ENCODE assay signal across 12 cellular contexts in genomic region chr5:164672931-164673694, GRCh38.
DNase-seq lines count a peak whose midpoint lies in the region; ATAC-seq and TF ChIP-seq lines count a peak whose summit lies in the region.
"Had no signal": no experiment of that assay in that cellular context is flagged by ENCODE, and none has a peak within 500 bp of the region (broad histone marks: within the 10 kb centered on the region; RNA-seq: fewer than 3 reads in every experiment).

No MANE protein-coding gene starts in this region.

- no peak overlapping the region for H4K8ac ChIP-seq in mesendoderm (ENCODE audit: low read depth, low read length)

- ATAC-seq in DND-41 (ENCODE audit: insufficient read depth, low read depth) (no peak), HG02642 (IDR thresholded peaks at IDR 0.05; ENCODE audit: poor library complexity, unreplicated experiment) (no peak), GM19035 (IDR thresholded peaks at IDR 0.05; ENCODE audit: unreplicated experiment) (no peak), GM19328 (IDR thresholded peaks at IDR 0.05; ENCODE audit: unreplicated experiment) (no peak)

- no peak overlapping the region for H3K23ac ChIP-seq in mesendoderm (ENCODE audit: low read length)

- no peak overlapping the region for H3K18ac ChIP-seq in mesendoderm (ENCODE audit: low read length)

- no peaks in the 10 kb centered on the region for H3K9me2 ChIP-seq in PC-9 (ENCODE audit: insufficient read depth)

- no CpG with 5 or more reads among the region's 3 CpGs for WGBS in mesendoderm (ENCODE audit: extremely low coverage, insufficient coverage, low lambda C conversion rate)

- H3K79me2 ChIP-seq in DND-41 (ENCODE audit: insufficient read depth, low read length) (no peaks in the 10 kb centered on the region), PC-9 (ENCODE audit: low read depth) (no peaks in the 10 kb centered on the region), mesendoderm (ENCODE audit: control insufficient read depth, insufficient read depth, low read length) (no peaks in the 10 kb centered on the region)

- H3K36me3 ChIP-seq in DND-41 (ENCODE audit: insufficient read depth, low read length) (no peaks in the 10 kb centered on the region), PC-9 (ENCODE audit: low read depth) (no peaks in the 10 kb centered on the region), mesendoderm (ENCODE audit: control insufficient read depth, insufficient read depth, low read length) (no peaks in the 10 kb centered on the region)

- no peak overlapping the region for H2BK5ac ChIP-seq in mesendoderm (ENCODE audit: low read length)

- H4K20me1 ChIP-seq in DND-41 (ENCODE audit: insufficient read depth, low read length) (no peaks in the 10 kb centered on the region), PC-9 (ENCODE audit: insufficient read depth) (no peaks in the 10 kb centered on the region)

- POLR2A ChIA-PET in PC-9 (lab: Charles Lee; ENCODE audit: unreplicated experiment): no interaction called here

- no peak overlapping the region for H2AFZ ChIP-seq in DND-41 (ENCODE audit: low read depth, low read length)
- no peak overlapping the region for H2AFZ ChIP-seq in PC-9

- no peak overlapping the region for H2AK5ac ChIP-seq in mesendoderm (ENCODE audit: low read length)

- no peak overlapping the region for H2BK15ac ChIP-seq in mesendoderm (replicated peaks; ENCODE audit: low read depth)

- no peak for DNase-seq in DND-41
- peak; percentile 26 for DNase-seq in HCEC 1CT
- DNase-seq in PC-9: no peak
- DNase-seq in iris pigment epithelial cell (ENCODE audit: low read depth): peak; percentile 20
- DNase-seq in mesendoderm: no peak
- DNase-seq: activated T-cell treated with anti-CD3 and anti-CD28 coated beads, Interleukin-2, amount 50 U/mL, for 1 hour; GDM1; NCI-H1092 treated with DMSO at 0.1 percent for 48 hours; small intestine had no signal

- no peaks in the 10 kb centered on the region for H3K27me3 ChIP-seq in DND-41 (ENCODE audit: insufficient read depth, low read length, poor library complexity)
- H3K27me3 ChIP-seq in PC-9 (ENCODE audit: insufficient read depth, low read depth): no peaks in the 10 kb centered on the region
- H3K27me3 ChIP-seq in mesendoderm (ENCODE audit: insufficient read depth, low read length, poor library complexity): no peaks in the 10 kb centered on the region

- no peak overlapping the region for H3K4ac ChIP-seq in mesendoderm (ENCODE audit: low read depth, low read length)

- H4K5ac ChIP-seq in mesendoderm (ENCODE audit: low read length): no peak overlapping the region

- TF ChIP-seq CTCF in DND-41 (IDR thresholded peaks at IDR 0.05; ENCODE audit: borderline replicate concordance, extremely low read depth, low read length, poor library complexity, severe bottlenecking): peak; percentile 37
- peak; percentile 33 for TF ChIP-seq CTCF in PC-9 (conservative IDR thresholded peaks at IDR 0.05)

- intact Hi-C loops in PC-9 (cut with micrococcal nuclease; ENCODE audit: unreplicated experiment): loop anchor here (1.0 kb wide), 1 partner anchor 1109 kb away; no protein-coding TSS in a partner anchor

- H3K9ac ChIP-seq in DND-41 (ENCODE audit: low read depth, low read length): no peak overlapping the region
- H3K9ac ChIP-seq in mesendoderm (ENCODE audit: low read length): no peak overlapping the region

- H3K9me3 ChIP-seq in DND-41 (ENCODE audit: insufficient read depth, low read length, severe bottlenecking) (no peaks in the 10 kb centered on the region), PC-9 (ENCODE audit: insufficient read depth, low read depth) (no peaks in the 10 kb centered on the region)

- no peaks in the 10 kb centered on the region for H3K79me1 ChIP-seq in mesendoderm (ENCODE audit: low read length)

- no peak overlapping the region for H3K56ac ChIP-seq in mesendoderm (ENCODE audit: low read length)

- BruUV-seq in PC-9 (replicated peaks; lab: Mats Ljungman, UMichigan): no TSS peak

- H3K27ac ChIP-seq in DND-41 (ENCODE audit: low read length) (no peak overlapping the region), PC-9 (no peak overlapping the region), mesendoderm (ENCODE audit: low read depth, low read length) (no peak overlapping the region)

- H3K4me2 ChIP-seq in DND-41 (ENCODE audit: insufficient read depth, low read length): no peak overlapping the region
- no peak overlapping the region for H3K4me2 ChIP-seq in PC-9
- no peak overlapping the region for H3K4me2 ChIP-seq in mesendoderm (ENCODE audit: low read length)

- no peak overlapping the region for H2BK120ac ChIP-seq in mesendoderm (ENCODE audit: low read depth, low read length)

- CTCF ChIA-PET in PC-9 (lab: Charles Lee): no interaction called here

- H3K4me1 ChIP-seq in DND-41 (ENCODE audit: insufficient read depth, low read length) (no peaks in the 10 kb centered on the region), PC-9 (replicated peaks; ENCODE audit: insufficient read depth) (no peaks in the 10 kb centered on the region), mesendoderm (ENCODE audit: control insufficient read depth, low read depth, low read length) (no peaks in the 10 kb centered on the region)

- no peak overlapping the region for H3K4me3 ChIP-seq in DND-41 (ENCODE audit: low read depth in 1 of 2, low read length in 2 of 2)
- no peak overlapping the region for H3K4me3 ChIP-seq in PC-9
- no peak overlapping the region for H3K4me3 ChIP-seq in mesendoderm (ENCODE audit: low read length)

- H3F3A ChIP-seq in PC-9 (ENCODE audit: insufficient read depth, low read depth): no peaks in the 10 kb centered on the region

Comparison
In these comparisons a context has a peak if more than half of its experiments do, and no peak if none do; other contexts are left out.
1. DNase-seq: peak in HCEC 1CT (single experiment) and iris pigment epithelial cell (single experiment); none in DND-41 (single experiment), PC-9 (0 of 2) and mesendoderm (single experiment).